14 cellular contexts compared by ENCODE assay signal in genomic region chr6:40509716-40510260, GRCh38.
DNase-seq lines count a peak whose midpoint lies in the region; TF ChIP-seq lines count a peak whose summit lies in the region.
"Had no signal": no experiment of that assay in that cellular context is flagged by ENCODE, and none has a peak within 500 bp of the region (broad histone marks: within the 10 kb centered on the region; RNA-seq: fewer than 3 reads in every experiment).

No MANE protein-coding gene starts in this region.

- H2BK5ac ChIP-seq in H9 (ENCODE audit: insufficient read length, low read length) (no peak overlapping the region), trophoblast cell (ENCODE audit: low read depth, low read length, poor library complexity) (no peak overlapping the region)

- no peak overlapping the region for H4K5ac ChIP-seq in H9 (ENCODE audit: insufficient read length, low read depth, low read length)

- H3K9me3 Mint-ChIP-seq in H9 = no peaks in the 10 kb centered on the region
- H3K9me3 Mint-ChIP-seq in T-helper 2 cell treated with Interferon-gamma antibody and Interleukin-4, amounts not matched to agents 5 μg/mL and 100 μg/mL, for 36 hours = no peaks in the 10 kb centered on the region
- H3K9me3 Mint-ChIP-seq: CD8-positive, alpha-beta memory T cell had no signal

- H3K27me3 ChIP-seq in H9 (ENCODE audit: insufficient read depth, low read length) = no peaks in the 10 kb centered on the region
- H3K27me3 ChIP-seq in trophoblast cell (ENCODE audit: insufficient read depth, low read length) = no peaks in the 10 kb centered on the region

- DNase-seq in Ammon's horn (ENCODE audit: low spot score) = peak; percentile 21
- no peak for DNase-seq in H9
- peak in 40 of 42 donors; percentile 3 to 86 (median 46) for DNase-seq in head of caudate nucleus
- peak; percentile 68 to 82 for DNase-seq in trophoblast cell
- DNase-seq in stimulated activated CD4-positive, alpha-beta T cell treated with anti-CD3 and anti-CD28 coated beads, Interleukin-4, amount 100 ng/mL, for 1 hour = no peak
- DNase-seq in T-helper 2 cell treated with Interferon-gamma antibody and Interleukin-4, amounts not matched to agents 5 μg/mL and 100 μg/mL, for 36 hours (ENCODE audit: low spot score) = no peak
- DNase-seq in iPS-NIHi7 (ENCODE audit: extremely low spot score) = no peak
- DNase-seq: Caco-2; CD8-positive, alpha-beta memory T cell; DND-41; GF-D8; GM23248; H7 had no signal

- no peak overlapping the region for H2BK15ac ChIP-seq in H9 (ENCODE audit: low read depth, low read length)

- peaks cover 5 to 19% of the 10 kb centered on the region in 2 experiments; a peak in 3 of 4 replicates for H3K4me1 Mint-ChIP-seq in H9
- peaks cover 10% of the 10 kb centered on the region for H3K4me1 Mint-ChIP-seq in T-helper 2 cell treated with Interferon-gamma antibody and Interleukin-4, amounts not matched to agents 5 μg/mL and 100 μg/mL, for 36 hours (ENCODE audit: low read depth)
- H3K4me1 Mint-ChIP-seq: CD8-positive, alpha-beta memory T cell had no signal

- no peak overlapping the region for H4K12ac ChIP-seq in trophoblast cell (ENCODE audit: low read depth, low read length)

- H3K18ac ChIP-seq in H9 (ENCODE audit: insufficient read length, low read depth, low read length) (no peak overlapping the region), trophoblast cell (ENCODE audit: low read length) (no peak overlapping the region)

- H2BK12ac ChIP-seq in H9 (ENCODE audit: insufficient read length, low read depth, low read length) = no peak overlapping the region
- no peak overlapping the region for H2BK12ac ChIP-seq in trophoblast cell (ENCODE audit: low read length)

- no peak overlapping the region for H2BK20ac ChIP-seq in H9 (ENCODE audit: low read depth, low read length, poor library complexity, severe bottlenecking)

- H3K56ac ChIP-seq in H9 (ENCODE audit: insufficient read length, low read depth, low read length) = no peak overlapping the region

- H4K91ac ChIP-seq in H9 (ENCODE audit: insufficient read length, low read depth, low read length) = no peak overlapping the region
- no peak overlapping the region for H4K91ac ChIP-seq in trophoblast cell (ENCODE audit: low read depth, low read length)

- H3K4ac ChIP-seq in H9 (ENCODE audit: low read depth, low read length) = no peak overlapping the region
- H3K4ac ChIP-seq in trophoblast cell (ENCODE audit: low read depth, low read length) = no peak overlapping the region

- H3K9me3 ChIP-seq in H9 (ENCODE audit: control insufficient read depth, low read depth, low read length) (no peaks in the 10 kb centered on the region), trophoblast cell (ENCODE audit: insufficient read depth, low read depth, low read length) (peaks cover 4% of the 10 kb centered on the region)
- H3K9me3 ChIP-seq: A549, Caco-2 had no signal

- WGBS in H9 (ENCODE audit: extremely low coverage, insufficient read length, low lambda C conversion rate) = no CpG with 5 or more reads among the region's 11 CpGs
- WGBS in trophoblast cell (ENCODE audit: extremely low coverage, insufficient coverage, insufficient read length) = no CpG with 5 or more reads among the region's 11 CpGs

- no peak overlapping the region for H3K9ac ChIP-seq in H9 (ENCODE audit: extremely low read depth, insufficient read length, low read length)
- H3K9ac ChIP-seq in trophoblast cell (ENCODE audit: low read length) = no peak overlapping the region
- H3K9ac ChIP-seq: GM23248 had no signal

- H3K4me1 ChIP-seq in H9 (ENCODE audit: insufficient read depth, low read length) (peaks cover 4% of the 10 kb centered on the region; the same call in 1 of the 2 replicates), trophoblast cell (ENCODE audit: control insufficient read depth in 1 of 2, insufficient read depth in 2 of 2, low read length in 2 of 2) (peaks cover 9 to 14% of the 10 kb centered on the region in 2 experiments)
- H3K4me1 ChIP-seq: A549, Caco-2 had no signal

- no peak overlapping the region for H3K4me2 ChIP-seq in H9 (ENCODE audit: insufficient read depth, insufficient read length, low read length)
- H3K4me2 ChIP-seq in trophoblast cell (ENCODE audit: low read length) = no peak overlapping the region
- H3K4me2 ChIP-seq: A549 had no signal

- H3K14ac ChIP-seq in H9 (ENCODE audit: insufficient read depth, low read length) (peak overlapping the region; percentile 31; the same call in 1 of the 2 replicates), trophoblast cell (ENCODE audit: low read length) (no peak overlapping the region)

- H3K79me2 ChIP-seq in H9 (ENCODE audit: insufficient read depth, low read length) (no peaks in the 10 kb centered on the region), trophoblast cell (ENCODE audit: control insufficient read depth, insufficient read depth, low read length, poor library complexity) (no peaks in the 10 kb centered on the region)

- H3K36me3 ChIP-seq in trophoblast cell (ENCODE audit: control insufficient read depth in 1 of 2, insufficient read depth in 2 of 2, low read length in 2 of 2) = no peaks in the 10 kb centered on the region

- TF ChIP-seq CTCF in H9 (conservative IDR thresholded peaks at IDR 0.05) = no peak

- H3T11ph ChIP-seq in H9 (ENCODE audit: low read length) = no peak overlapping the region

- H3K79me1 ChIP-seq in H9 (ENCODE audit: insufficient read depth, low read depth, low read length, poor library complexity, severe bottlenecking) (no peaks in the 10 kb centered on the region), trophoblast cell (ENCODE audit: low read length) (peaks cover 3% of the 10 kb centered on the region)

- intact Hi-C loops in head of caudate nucleus (cut with DNase I) = no loop called here

- H2BK120ac ChIP-seq in H9 (ENCODE audit: low read depth, low read length, poor library complexity, severe bottlenecking) (no peak overlapping the region), trophoblast cell (ENCODE audit: insufficient read depth, low read length, poor library complexity) (no peak overlapping the region)

- H2AK5ac ChIP-seq in H9 (ENCODE audit: insufficient read length, low read length) = no peak overlapping the region
- no peak overlapping the region for H2AK5ac ChIP-seq in trophoblast cell (ENCODE audit: low read length)

- H3K23ac ChIP-seq in H9 (ENCODE audit: insufficient read length, low read depth, low read length) (no peak overlapping the region), trophoblast cell (ENCODE audit: low read length) (peak overlapping the region; percentile 54)

- no peaks in the 10 kb centered on the region for H3K36me3 Mint-ChIP-seq in H9 (ENCODE audit: insufficient read depth in 1 of 3, low read depth in 3 of 3)
- H3K36me3 Mint-ChIP-seq in T-helper 2 cell treated with Interferon-gamma antibody and Interleukin-4, amounts not matched to agents 5 μg/mL and 100 μg/mL, for 36 hours (ENCODE audit: low read depth) = no peaks in the 10 kb centered on the region
- H3K36me3 Mint-ChIP-seq: CD8-positive, alpha-beta memory T cell had no signal

- H4K8ac ChIP-seq in H9 (replicated peaks; ENCODE audit: insufficient read length, low read depth, low read length) (no peak overlapping the region), trophoblast cell (ENCODE audit: low read depth, low read length) (no peak overlapping the region)

- peaks cover 5% of the 10 kb centered on the region for H3K23me2 ChIP-seq in H9 (ENCODE audit: insufficient read length, low read depth, low read length, poor library complexity, severe bottlenecking)

- peak overlapping the region; percentile 15 for H3K4me3 ChIP-seq in trophoblast cell (ENCODE audit: low read depth, low read length)
- H3K4me3 ChIP-seq: A549, GM23248 had no signal

- H3K27ac ChIP-seq in H9 (ENCODE audit: insufficient read length, low read depth, low read length) = no peak overlapping the region
- H3K27ac ChIP-seq in trophoblast cell (ENCODE audit: low read depth, low read length) = no peak overlapping the region
- H3K27ac ChIP-seq: A549, GM23248 had no signal

- H2AFZ ChIP-seq in H9 (ENCODE audit: low read length) (no peak overlapping the region), trophoblast cell (ENCODE audit: insufficient read depth, low read length, poor library complexity) (no peak overlapping the region)
- H2AFZ ChIP-seq: GM23248 had no signal

- no peak overlapping the region for H3K4me3 Mint-ChIP-seq in H9
- no peak overlapping the region for H3K4me3 Mint-ChIP-seq in T-helper 2 cell treated with Interferon-gamma antibody and Interleukin-4, amounts not matched to agents 5 μg/mL and 100 μg/mL, for 36 hours
- H3K4me3 Mint-ChIP-seq: CD8-positive, alpha-beta memory T cell had no signal

- no peaks in the 10 kb centered on the region for H4K20me1 ChIP-seq in H9 (ENCODE audit: control insufficient read depth, insufficient read depth, insufficient read length)

- no peaks in the 10 kb centered on the region; the same call in 1 of the 2 replicates for H3K27me3 Mint-ChIP-seq in H9 (ENCODE audit: low read depth)
- H3K27me3 Mint-ChIP-seq in T-helper 2 cell treated with Interferon-gamma antibody and Interleukin-4, amounts not matched to agents 5 μg/mL and 100 μg/mL, for 36 hours (ENCODE audit: low read depth) = no peaks in the 10 kb centered on the region
- H3K27me3 Mint-ChIP-seq: CD8-positive, alpha-beta memory T cell had no signal

- no peak overlapping the region for H3K27ac Mint-ChIP-seq in H9
- no peak overlapping the region for H3K27ac Mint-ChIP-seq in T-helper 2 cell treated with Interferon-gamma antibody and Interleukin-4, amounts not matched to agents 5 μg/mL and 100 μg/mL, for 36 hours
- H3K27ac Mint-ChIP-seq: CD8-positive, alpha-beta memory T cell had no signal

Comparison
In these comparisons a context has a peak if more than half of its experiments do, and no peak if none do; other contexts are left out.
1. DNase-seq: peak in Ammon's horn (single experiment), head of caudate nucleus (40 of 42) and trophoblast cell (2 of 2); none in H9 (single experiment), stimulated activated CD4-positive, alpha-beta T cell treated with anti-CD3 and anti-CD28 coated beads, Interleukin-4, amount 100 ng/mL, for 1 hour (single experiment), T-helper 2 cell treated with Interferon-gamma antibody and Interleukin-4, amounts not matched to agents 5 μg/mL and 100 μg/mL, for 36 hours (single experiment) and iPS-NIHi7 (single experiment).